25 cellular contexts compared by ENCODE assay signal in genomic region chr3:57992430-57993213, GRCh38. TPM values are rescaled to one million over a fixed set of nuclear protein-coding genes. Genes with fewer than 3 reads are reported as not detected.
DNase-seq lines count a peak whose midpoint lies in the region; ATAC-seq and TF ChIP-seq lines count a peak whose summit lies in the region.
"Had no signal": no experiment of that assay in that cellular context is flagged by ENCODE, and none has a peak within 500 bp of the region (broad histone marks: within the 10 kb centered on the region; RNA-seq: fewer than 3 reads in every experiment).

No MANE protein-coding gene starts in this region.

- 68 to 78% methylated on average over 9 of the region's 9 CpGs for WGBS in endodermal cell (ENCODE audit: insufficient coverage in 1 of 2, insufficient read length in 1 of 2), 2 experiments
- WGBS in mesodermal cell (ENCODE audit: insufficient coverage in 2 of 2), 2 experiments: 93 to 94% methylated on average over 5 to 8 of the region's 9 CpGs

- no peaks in the 10 kb centered on the region for H3K9me3 Mint-ChIP-seq in endodermal cell
- H3K9me3 Mint-ChIP-seq: activated CD4-positive, alpha-beta memory T cell treated with anti-CD3 and anti-CD28 coated beads, Interleukin-2, amount 10 ng/mL, durations not matched to agents 7 days and 5 days; activated naive CD8-positive, alpha-beta T cell treated with anti-CD3 and anti-CD28 coated beads, Interleukin-2, amount 10 ng/mL, durations not matched to agents 7 days and 5 days; brain had no signal

- peaks cover 17% of the 10 kb centered on the region for H3K4me1 Mint-ChIP-seq in endodermal cell
- H3K4me1 Mint-ChIP-seq: activated CD4-positive, alpha-beta memory T cell treated with anti-CD3 and anti-CD28 coated beads, Interleukin-2, amount 10 ng/mL, durations not matched to agents 7 days and 5 days; activated naive CD8-positive, alpha-beta T cell treated with anti-CD3 and anti-CD28 coated beads, Interleukin-2, amount 10 ng/mL, durations not matched to agents 7 days and 5 days; brain had no signal

- DNase-seq in left cardiac atrium: no peak
- no peak for DNase-seq in right atrium auricular region (ENCODE audit: low spot score)
- peak; percentile 84 for DNase-seq in endodermal cell
- no peak for DNase-seq in DMS 273 (lab: John Stamatoyannopoulos, UW; ENCODE audit: unreplicated experiment)
- no peak for DNase-seq in OCI-M2 (lab: John Stamatoyannopoulos, UW; ENCODE audit: unreplicated experiment)
- DNase-seq in GM13977 (ENCODE audit: low spot score): no peak
- DNase-seq: activated CD4-positive, alpha-beta memory T cell treated with anti-CD3 and anti-CD28 coated beads, Interleukin-2, amount 10 ng/mL, durations not matched to agents 7 days and 5 days; activated CD4-positive, CD25-positive, alpha-beta regulatory T cell; activated effector memory CD4-positive, alpha-beta T cell treated with Interleukin-2 at 50 U/mL for 16 hours; activated naive CD8-positive, alpha-beta T cell treated with anti-CD3 and anti-CD28 coated beads, Interleukin-2, amount 10 ng/mL, durations not matched to agents 7 days and 5 days; DMS79; MM.1S; NCI-H1417 treated with DMSO at 0.1 percent for 48 hours; NCI-H2107; NCI-H524; RPMI8226; stimulated activated CD4-positive, alpha-beta T cell treated with anti-CD3 and anti-CD28 coated beads, Interleukin-4, amount 100 ng/mL, for 4 hours; stimulated activated naive CD8-positive, alpha-beta T cell treated with anti-CD3 and anti-CD28 coated beads, Interleukin-15, Interleukin-2, amounts not matched to agents 100 U/mL and 50 U/mL, for 24 hours; T-helper 9 cell; tibial artery had no signal

- no peak for TF ChIP-seq CTCF in right atrium auricular region (IDR thresholded peaks at IDR 0.05)
- no peak for TF ChIP-seq CTCF in endodermal cell (conservative IDR thresholded peaks at IDR 0.05)
- no peak for TF ChIP-seq CTCF in GM13977 (IDR thresholded peaks at IDR 0.05; ENCODE audit: extremely low read depth, insufficient read depth, missing control alignments)

- no peaks in the 10 kb centered on the region for H3K27me3 Mint-ChIP-seq in endodermal cell (ENCODE audit: insufficient read depth)
- H3K27me3 Mint-ChIP-seq: activated naive CD8-positive, alpha-beta T cell treated with anti-CD3 and anti-CD28 coated beads, Interleukin-2, amount 10 ng/mL, durations not matched to agents 7 days and 5 days; brain had no signal

- intact Hi-C loops in left cardiac atrium (cut with DNase I): no loop called here

- H3K4me3 Mint-ChIP-seq in endodermal cell: peak overlapping the region; percentile 42
- H3K4me3 Mint-ChIP-seq: activated CD4-positive, alpha-beta memory T cell treated with anti-CD3 and anti-CD28 coated beads, Interleukin-2, amount 10 ng/mL, durations not matched to agents 7 days and 5 days; activated naive CD8-positive, alpha-beta T cell treated with anti-CD3 and anti-CD28 coated beads, Interleukin-2, amount 10 ng/mL, durations not matched to agents 7 days and 5 days; brain had no signal

- no peaks in the 10 kb centered on the region for H3K4me1 ChIP-seq in right atrium auricular region
- peaks cover 12% of the 10 kb centered on the region for H3K4me1 ChIP-seq in endodermal cell (ENCODE audit: control insufficient read depth, insufficient read depth, low read length)
- H3K4me1 ChIP-seq in mesodermal cell (ENCODE audit: control insufficient read depth, insufficient read depth, low read length, poor library complexity, severe bottlenecking): peaks cover 7% of the 10 kb centered on the region

- no peaks in the 10 kb centered on the region for H3K9me3 ChIP-seq in right atrium auricular region
- no peaks in the 10 kb centered on the region for H3K9me3 ChIP-seq in endodermal cell (ENCODE audit: control insufficient read depth, low read length)
- H3K9me3 ChIP-seq in mesodermal cell (ENCODE audit: control insufficient read depth, low read length): no peaks in the 10 kb centered on the region
- H3K9me3 ChIP-seq: tibial artery had no signal

- H3K36me3 Mint-ChIP-seq in endodermal cell (ENCODE audit: low read depth): no peaks in the 10 kb centered on the region
- H3K36me3 Mint-ChIP-seq: activated naive CD8-positive, alpha-beta T cell treated with anti-CD3 and anti-CD28 coated beads, Interleukin-2, amount 10 ng/mL, durations not matched to agents 7 days and 5 days; brain had no signal

- H3K27ac ChIP-seq in right atrium auricular region (no peak overlapping the region), endodermal cell (ENCODE audit: low read depth, low read length) (no peak overlapping the region), mesodermal cell (ENCODE audit: low read depth, low read length, severe bottlenecking) (peak overlapping the region; percentile 12)
- H3K27ac ChIP-seq: tibial artery had no signal

- H3K27me3 ChIP-seq in right atrium auricular region (no peaks in the 10 kb centered on the region), endodermal cell (ENCODE audit: control insufficient read depth, insufficient read depth, low read length, poor library complexity, severe bottlenecking) (no peaks in the 10 kb centered on the region)
- H3K27me3 ChIP-seq: tibial artery had no signal

- peak overlapping the region; percentile 44 for H3K9ac ChIP-seq in endodermal cell (ENCODE audit: extremely low read depth, low read length, poor library complexity, severe bottlenecking)

- in situ Hi-C loops in GM13977 (cut with MboI; ENCODE audit: low pct_unique_long_range_greater_than_20kb, low sequenced_read_pairs, unreplicated experiment): no loop called here

- no peaks in the 10 kb centered on the region for H3K36me3 ChIP-seq in right atrium auricular region
- no peaks in the 10 kb centered on the region for H3K36me3 ChIP-seq in endodermal cell (ENCODE audit: control insufficient read depth, insufficient read depth, low read length)
- no peaks in the 10 kb centered on the region for H3K36me3 ChIP-seq in mesodermal cell (ENCODE audit: control insufficient read depth, insufficient read depth, low read length)
- H3K36me3 ChIP-seq: tibial artery had no signal

- ATAC-seq in left cardiac atrium: peak; percentile 44 to 73
- ATAC-seq in HG03354 (IDR thresholded peaks at IDR 0.05; ENCODE audit: poor library complexity, severe bottlenecking, unreplicated experiment): no peak
- ATAC-seq: GM12878; left lobe of liver; stimulated activated naive CD8-positive, alpha-beta T cell treated with anti-CD3 and anti-CD28 coated beads, Interleukin-15, Interleukin-2, amounts not matched to agents 100 U/mL and 50 U/mL, for 24 hours had no signal

- H3K4me3 ChIP-seq in right atrium auricular region (no peak overlapping the region), endodermal cell (ENCODE audit: low read length) (no peak overlapping the region), mesodermal cell (ENCODE audit: extremely low read depth, insufficient read depth, low read length, poor library complexity, severe bottlenecking) (no peak overlapping the region)
- H3K4me3 ChIP-seq: GM12878, tibial artery had no signal

- peak overlapping the region; percentile 98 for H3K27ac Mint-ChIP-seq in endodermal cell
- H3K27ac Mint-ChIP-seq: activated CD4-positive, alpha-beta memory T cell treated with anti-CD3 and anti-CD28 coated beads, Interleukin-2, amount 10 ng/mL, durations not matched to agents 7 days and 5 days; activated naive CD8-positive, alpha-beta T cell treated with anti-CD3 and anti-CD28 coated beads, Interleukin-2, amount 10 ng/mL, durations not matched to agents 7 days and 5 days; brain had no signal

RNA-seq across cellular contexts. Expression of gene FLNB, which starts 15.6 kb away (rescaled TPM):
- total RNA-seq in left cardiac atrium (10 to 100 TPM; 28.0 to 94.4 TPM), right atrium auricular region (10 to 100 TPM; 37.6 to 59.6 TPM), endodermal cell (100 to 1,000 TPM; 212 to 221 TPM)
- polyA plus RNA-seq in endodermal cell (2013, experiment 1 of 2): 86.0 TPM
- polyA plus RNA-seq in endodermal cell (2013, experiment 2 of 2): 96.0 TPM
- 135 TPM for polyA plus RNA-seq in mesodermal cell (2013, experiment 1 of 2)
- 103 TPM for polyA plus RNA-seq in mesodermal cell (2013, experiment 2 of 2)
